ENCODE assay signal across 8 cellular contexts in the genomic region with DNA sequence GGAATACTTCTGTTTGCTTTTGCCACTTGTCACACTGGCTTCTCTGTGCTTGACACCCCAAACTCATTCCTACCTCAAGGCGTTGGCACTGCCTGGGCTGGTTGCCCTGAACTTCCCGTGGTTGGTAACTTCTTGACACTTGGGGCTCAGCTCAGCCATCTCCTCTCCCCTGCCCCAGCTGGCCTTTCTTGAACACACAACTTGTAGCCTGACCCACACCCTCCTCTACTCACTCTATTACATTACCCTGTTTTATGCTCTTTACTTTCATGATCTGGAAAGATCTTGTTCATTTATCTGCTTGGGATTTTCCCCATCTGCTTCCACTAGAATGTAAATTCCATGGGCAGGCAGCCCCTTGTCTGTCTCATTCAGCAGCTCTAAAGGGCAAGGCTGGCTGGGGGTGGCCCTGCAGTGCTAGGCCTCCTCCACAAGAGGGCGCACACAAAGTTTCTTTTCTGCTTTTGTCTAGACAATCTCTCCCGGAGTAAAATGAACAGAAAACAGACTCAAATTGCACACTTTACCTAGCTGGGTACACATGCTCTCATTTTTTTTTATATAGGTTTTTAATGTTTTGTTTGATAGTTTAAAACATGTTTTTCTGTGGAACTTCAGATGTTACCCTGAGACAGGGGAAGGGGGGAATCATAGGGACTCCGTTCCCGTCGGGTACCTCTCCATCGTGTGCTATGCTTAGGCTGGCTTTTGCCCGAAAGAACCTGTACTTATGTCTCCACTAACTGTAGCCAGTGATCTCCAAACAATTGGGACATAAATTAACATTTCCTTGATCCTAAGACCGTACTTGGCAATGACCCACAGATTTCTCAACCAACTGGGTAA. TPM values are rescaled to one million over a fixed set of nuclear protein-coding genes. Genes with fewer than 3 reads are reported as not detected.
DNase-seq lines count a peak whose midpoint lies in the region; ATAC-seq and TF ChIP-seq lines count a peak whose summit lies in the region.

No MANE protein-coding gene starts in this region.

- no peak overlapping the region for H3K4me3 ChIP-seq in vagina

- no peak for TF ChIP-seq POLR2A in vagina (IDR thresholded peaks at IDR 0.05)

- H3K4me3 Mint-ChIP-seq in progenitor cell of endocrine pancreas (ENCODE audit: low read depth), result no peak overlapping the region

- no peaks in the 10 kb centered on the region for H3K9me3 Mint-ChIP-seq in progenitor cell of endocrine pancreas (ENCODE audit: low read depth)

- peak; percentile 81 for ATAC-seq in GM18870 (IDR thresholded peaks at IDR 0.05; ENCODE audit: unreplicated experiment)

- H3K27ac Mint-ChIP-seq in progenitor cell of endocrine pancreas, result no peak overlapping the region

- no peak overlapping the region for H3K27ac ChIP-seq in vagina

- intact Hi-C loops in vagina (cut with DNase I), result no loop called here

- TF ChIP-seq CTCF in progenitor cell of endocrine pancreas (IDR thresholded peaks at IDR 0.05; ENCODE audit: unreplicated experiment), result peak; percentile 98
- peak; percentile 69 to 87 (median 79) for TF ChIP-seq CTCF in vagina (IDR thresholded peaks at IDR 0.05)

- peaks cover 11% of the 10 kb centered on the region for H3K4me1 Mint-ChIP-seq in progenitor cell of endocrine pancreas (ENCODE audit: low read depth)

- H3K36me3 Mint-ChIP-seq in progenitor cell of endocrine pancreas (ENCODE audit: insufficient read depth), result no peaks in the 10 kb centered on the region

- peaks cover 6% of the 10 kb centered on the region for H3K27me3 Mint-ChIP-seq in progenitor cell of endocrine pancreas

- H3K36me3 ChIP-seq in vagina, result no peaks in the 10 kb centered on the region

- DNase-seq in AML-193 (lab: John Stamatoyannopoulos, UW), result peak; percentile 24 to 35
- DNase-seq in HUDEP-2 (lab: John Stamatoyannopoulos, UW; ENCODE audit: unreplicated experiment in 76 of 76), result peak in 42 of 76 experiments; percentile 1 to 52 (median 20)
- peak; percentile 41 for DNase-seq in RKO (ENCODE audit: low spot score)
- DNase-seq in activated effector memory CD4-positive, alpha-beta T cell treated with anti-CD3 and anti-CD28 coated beads, Interleukin-2, amount 50 U/mL, for 16 hours, result peak; percentile 86
- DNase-seq in globus pallidus (ENCODE audit: low spot score), result peak; percentile 47
- DNase-seq in progenitor cell of endocrine pancreas (ENCODE audit: low spot score, unreplicated experiment), result peak; percentile 67
- no peak for DNase-seq in vagina (ENCODE audit: extremely low spot score in 2 of 2)

- H3K27me3 ChIP-seq in vagina, result no peaks in the 10 kb centered on the region

- no peaks in the 10 kb centered on the region for H3K9me3 ChIP-seq in vagina

- peaks cover 14% of the 10 kb centered on the region for H3K4me1 ChIP-seq in vagina

RNA-seq across cellular contexts. Expression of a gene that starts 16.4 kb away (rescaled TPM):
- total RNA-seq in progenitor cell of endocrine pancreas (not detected in 2 replicates), vagina (not detected)

RNA-seq across cellular contexts. Expression of a gene that starts 40.0 kb away (rescaled TPM):
- total RNA-seq in progenitor cell of endocrine pancreas (23.4 and 26.6 TPM in 2 replicates), vagina (22.6 TPM)

Comparison
In these comparisons a context has a peak if more than half of its experiments do, and no peak if none do; other contexts are left out.
1. DNase-seq: peak in AML-193 (2 of 2), HUDEP-2 (42 of 76), RKO (single experiment), activated effector memory CD4-positive, alpha-beta T cell treated with anti-CD3 and anti-CD28 coated beads, Interleukin-2, amount 50 U/mL, for 16 hours (single experiment), globus pallidus (single experiment) and progenitor cell of endocrine pancreas (single experiment); none in vagina (0 of 2).